In genomic region chr7:140541513-140542192, GRCh38 we compare ENCODE assay signal across 8 cellular contexts.
A peak's percentile ranks its signal among the peaks of the same experiment; 100 is the strongest.
DNase-seq lines count a peak whose midpoint lies in the region; ATAC-seq, FAIRE-seq and TF ChIP-seq lines count a peak whose summit lies in the region.

No MANE protein-coding gene starts in this region.

- H3K27ac Mint-ChIP-seq in effector memory CD8-positive, alpha-beta T cell: no peak overlapping the region
- no peak overlapping the region for H3K27ac Mint-ChIP-seq in T-helper 17 cell

- no peaks in the 10 kb centered on the region for H3K9me3 Mint-ChIP-seq in effector memory CD8-positive, alpha-beta T cell

- H3K27me3 Mint-ChIP-seq in effector memory CD8-positive, alpha-beta T cell: peaks cover 32 to 58% of the 10 kb centered on the region in 2 donors
- H3K27me3 Mint-ChIP-seq in T-helper 17 cell: peaks cover 23% of the 10 kb centered on the region

- H3K4me3 Mint-ChIP-seq in effector memory CD8-positive, alpha-beta T cell: no peak overlapping the region
- H3K4me3 Mint-ChIP-seq in T-helper 17 cell: no peak overlapping the region

- FAIRE-seq in RCC 7860 (lab: Jason Lieb, UNC): peak; percentile 90

- ATAC-seq in omental fat pad (ENCODE audit: low FRiP score) (peak; percentile 78), T-helper 17 cell (no peak)
- ATAC-seq in effector memory CD8-positive, alpha-beta T cell (replicated peaks): no peak

- no peaks in the 10 kb centered on the region for H3K9me3 ChIP-seq in T-helper 17 cell (ENCODE audit: control insufficient read depth, low read length, poor library complexity, severe bottlenecking)

- TF ChIP-seq CTCF in omental fat pad (IDR thresholded peaks at IDR 0.05) (no peak), GM10266 (IDR thresholded peaks at IDR 0.05; ENCODE audit: control insufficient read depth, insufficient read depth, low read depth, missing control alignments) (no peak)

- H3K4me1 Mint-ChIP-seq in effector memory CD8-positive, alpha-beta T cell (ENCODE audit: low read depth in 2 of 2): peaks cover 4 to 7% of the 10 kb centered on the region in 2 donors
- H3K4me1 Mint-ChIP-seq in T-helper 17 cell: peaks cover 5% of the 10 kb centered on the region

- DNase-seq in HS-5 (ENCODE audit: low read depth): peak; percentile 76
- DNase-seq in RCC 7860 (ENCODE audit: low spot score): peak; percentile 94
- peak; percentile 89 for DNase-seq in fibroblast of peridontal ligament (ENCODE audit: extremely low read depth)
- DNase-seq in omental fat pad (ENCODE audit: low spot score): no peak
- no peak for DNase-seq in effector memory CD8-positive, alpha-beta T cell
- DNase-seq in cerebellar nuclear complex (lab: John Stamatoyannopoulos, UW): no peak
- DNase-seq in GM10266 (ENCODE audit: extremely low spot score): no peak
- DNase-seq in T-helper 17 cell: no peak

- peaks cover 3% of the 10 kb centered on the region for H3K36me3 Mint-ChIP-seq in effector memory CD8-positive, alpha-beta T cell (ENCODE audit: insufficient read depth)
- H3K36me3 Mint-ChIP-seq in T-helper 17 cell (ENCODE audit: low read depth): peaks cover 2% of the 10 kb centered on the region

Comparison
In these comparisons a context has a peak if more than half of its experiments do, and no peak if none do; other contexts are left out.
1. DNase-seq: peak in HS-5 (single experiment), RCC 7860 (single experiment) and fibroblast of peridontal ligament (single experiment); none in omental fat pad (single experiment), effector memory CD8-positive, alpha-beta T cell (0 of 3), cerebellar nuclear complex (0 of 2), GM10266 (single experiment) and T-helper 17 cell (0 of 3).